11 cellular contexts compared by ENCODE assay signal in the genomic region with DNA sequence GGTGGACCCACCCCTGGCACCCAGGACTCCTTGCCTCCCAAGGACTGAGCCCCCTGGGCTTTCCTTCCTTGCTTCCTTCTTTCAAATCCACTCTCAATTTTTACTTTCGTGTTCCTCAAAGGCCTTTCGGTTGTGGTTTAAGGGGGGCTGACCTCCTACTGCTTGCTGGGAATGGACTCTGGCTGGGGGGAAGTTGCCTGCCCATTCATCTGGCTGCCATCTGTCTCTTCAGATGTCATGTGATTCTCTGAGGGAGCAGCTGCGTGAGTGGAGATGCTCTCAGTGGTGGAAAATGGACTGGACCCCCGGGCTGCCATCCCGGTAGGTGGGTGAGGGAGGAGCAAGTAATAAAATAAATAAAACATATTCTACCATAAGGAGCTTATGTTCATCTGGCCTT.
DNase-seq lines count a peak whose midpoint lies in the region; ATAC-seq, FAIRE-seq and TF ChIP-seq lines count a peak whose summit lies in the region.
"Had no signal": no experiment of that assay in that cellular context is flagged by ENCODE, and none has a peak within 500 bp of the region (broad histone marks: within the 10 kb centered on the region; RNA-seq: fewer than 3 reads in every experiment).

No MANE protein-coding gene starts in this region.

- BruUV-seq in GM12878 (replicated peaks; lab: Mats Ljungman, UMichigan) = no TSS peak

- H2AFZ ChIP-seq in GM12878 (ENCODE audit: control insufficient read depth, low read depth, low read length) (no peak overlapping the region), GM23248 (no peak overlapping the region)

- H3K9me3 ChIP-seq in GM12878 (replicated peaks; ENCODE audit: control insufficient read depth, insufficient read depth, low read length) (no peaks in the 10 kb centered on the region), GM23248 (ENCODE audit: low read depth) (no peaks in the 10 kb centered on the region)

- no peaks in the 10 kb centered on the region for H3K36me3 ChIP-seq in GM12878 (ENCODE audit: control insufficient read depth in 2 of 2, insufficient read depth in 2 of 2, low read length in 1 of 2)
- no peaks in the 10 kb centered on the region for H3K36me3 ChIP-seq in GM23248 (ENCODE audit: low read depth)

- H3K27me3 Mint-ChIP-seq in nephron progenitor cell (ENCODE audit: low read depth, poor library complexity) = peaks cover 5% of the 10 kb centered on the region

- in situ Hi-C loops in GM12878 (cut with MboI) = no loop called here
- in situ Hi-C loops in GM23248 (cut with MboI) = no loop called here

- H3K4me2 ChIP-seq in GM12878 (ENCODE audit: control insufficient read depth, insufficient read depth) (no peak overlapping the region), GM23248 (ENCODE audit: unreplicated experiment) (no peak overlapping the region)

- peaks cover 24% of the 10 kb centered on the region for H3K36me3 Mint-ChIP-seq in nephron progenitor cell (ENCODE audit: low read depth)

- H3F3A ChIP-seq in GM23248 (ENCODE audit: insufficient read depth) = no peaks in the 10 kb centered on the region

- no peak overlapping the region for H3K4me3 Mint-ChIP-seq in nephron progenitor cell

- TF ChIP-seq EP300 in GM12878 (IDR thresholded peaks at IDR 0.05; ENCODE audit: borderline replicate concordance in 1 of 2, control insufficient read depth in 1 of 2, low read depth in 2 of 2, low read length in 2 of 2) = no peak

- SMC1A ChIA-PET in GM12878 (lab: Charles Lee; ENCODE audit: uncharacterized antibody, unreplicated experiment) = no interaction called here

- H3K9me3 Mint-ChIP-seq in nephron progenitor cell = no peaks in the 10 kb centered on the region

- CTCF ChIA-PET in GM12878 (lab: Yijun Ruan, JAX) = no interaction called here

- H3K4me3 ChIP-seq in GM12878 (no peak overlapping the region), GM23248 (no peak overlapping the region)

- H3K9ac ChIP-seq in GM12878 (ENCODE audit: control insufficient read depth, insufficient read depth, low read length) = no peak overlapping the region
- no peak overlapping the region for H3K9ac ChIP-seq in GM23248

- H3K79me2 ChIP-seq in GM12878 (ENCODE audit: control insufficient read depth, insufficient read depth, low read length) = no peaks in the 10 kb centered on the region
- no peaks in the 10 kb centered on the region; the same call in 1 of the 2 replicates for H3K79me2 ChIP-seq in GM23248 (ENCODE audit: insufficient read depth)

- H3K27me3 ChIP-seq in GM12878 (replicated peaks in 1 of 2; ENCODE audit: control insufficient read depth in 2 of 2, insufficient read depth in 2 of 2, low read length in 1 of 2) (no peaks in the 10 kb centered on the region), GM23248 (replicated peaks; ENCODE audit: insufficient read depth) (no peaks in the 10 kb centered on the region)

- intact Hi-C loops in GM12878 (cut with micrococcal nuclease; ENCODE audit: unreplicated experiment) = no loop called here

- peaks cover 26% of the 10 kb centered on the region for H3K4me1 Mint-ChIP-seq in nephron progenitor cell

- RAD21 ChIA-PET in GM12878 (lab: Charles Lee; ENCODE audit: unreplicated experiment) = no interaction called here

- no peak for TF ChIP-seq RAD21 in GM12878 (IDR thresholded peaks at IDR 0.05; ENCODE audit: insufficient read depth, low read depth, low read length)

- H4K20me1 ChIP-seq in GM12878 (ENCODE audit: control insufficient read depth, insufficient read depth) = no peaks in the 10 kb centered on the region
- H4K20me1 ChIP-seq in GM23248 (ENCODE audit: insufficient read depth) = no peaks in the 10 kb centered on the region

- ATAC-seq in GM12878 = no peak
- no peak for ATAC-seq in HG02623 (IDR thresholded peaks at IDR 0.05; ENCODE audit: unreplicated experiment)

- H3K4me1 ChIP-seq in GM12878 (ENCODE audit: control insufficient read depth, insufficient read depth, low read length) = no peaks in the 10 kb centered on the region
- peaks cover 9% of the 10 kb centered on the region for H3K4me1 ChIP-seq in GM23248 (ENCODE audit: insufficient read depth)

- peak overlapping the region; percentile 92 for H3K27ac Mint-ChIP-seq in nephron progenitor cell

- 81% methylated on average over 5 of the region's 5 CpGs for WGBS in GM12878 (ENCODE audit: insufficient coverage, insufficient replicate concordance, low lambda C conversion rate, missing lambda C conversion rate)
- WGBS in GM23248 (ENCODE audit: low coverage in 1 of 2, low lambda C conversion rate in 2 of 2, missing lambda C conversion rate in 2 of 2), 2 experiments = 43 to 48% methylated on average over 5 of the region's 5 CpGs

- no peaks in the 10 kb centered on the region for H3K9me2 ChIP-seq in GM23248 (ENCODE audit: insufficient read depth)

- FAIRE-seq in GM12878 (lab: Jason Lieb, UNC) = no peak
- FAIRE-seq: urothelium cell line had no signal

- no peak for TF ChIP-seq POLR2A in GM12878 (IDR thresholded peaks at IDR 0.05; ENCODE audit: low read depth, low read length)

- DNase-seq in DMS 273 treated with DMSO at 0.1 percent for 48 hours (lab: John Stamatoyannopoulos, UW) (peak; percentile 50), MV-4-11 (lab: John Stamatoyannopoulos, UW) (peak; percentile 93), GM12878 (ENCODE audit: low read depth, low spot score) (no peak), nephron progenitor cell (no peak), GM23248 (no peak), DMS79 treated with DMSO at 0.1 percent for 48 hours (lab: John Stamatoyannopoulos, UW) (no peak)
- DNase-seq: activated CD4-positive, alpha-beta T cell treated with anti-CD3 and anti-CD28 coated beads, Interleukin-2, amount 50 U/mL, for 48 hours; NCI-H1048; SHP77 treated with DMSO at 0.1 percent for 48 hours had no signal

- TF ChIP-seq CTCF in GM12878 (IDR thresholded peaks at IDR 0.05 in 2 of 3, conservative IDR thresholded peaks at IDR 0.05 in 1 of 3; ENCODE audit: control insufficient read depth in 2 of 3, extremely low read depth in 1 of 3, insufficient read depth in 1 of 3, low read depth in 3 of 3, low read length in 3 of 3) (no peak), nephron progenitor cell (IDR thresholded peaks at IDR 0.05) (no peak)

- POLR2A ChIA-PET in GM12878 (lab: Charles Lee) = no interaction called here

- H3K27ac ChIP-seq in GM12878 (ENCODE audit: control insufficient read depth, insufficient read depth) (no peak overlapping the region), GM23248 (no peak overlapping the region)

TF ChIP-seq in GM12878, 131 proteins besides CTCF, POLR2A, EP300 and RAD21:
- peak; percentile 34; the same call in 1 of the 2 replicates for TF ChIP-seq RUNX3 (IDR thresholded peaks at IDR 0.05; ENCODE audit: low read length)
- TF ChIP-seq, protein P1, sequence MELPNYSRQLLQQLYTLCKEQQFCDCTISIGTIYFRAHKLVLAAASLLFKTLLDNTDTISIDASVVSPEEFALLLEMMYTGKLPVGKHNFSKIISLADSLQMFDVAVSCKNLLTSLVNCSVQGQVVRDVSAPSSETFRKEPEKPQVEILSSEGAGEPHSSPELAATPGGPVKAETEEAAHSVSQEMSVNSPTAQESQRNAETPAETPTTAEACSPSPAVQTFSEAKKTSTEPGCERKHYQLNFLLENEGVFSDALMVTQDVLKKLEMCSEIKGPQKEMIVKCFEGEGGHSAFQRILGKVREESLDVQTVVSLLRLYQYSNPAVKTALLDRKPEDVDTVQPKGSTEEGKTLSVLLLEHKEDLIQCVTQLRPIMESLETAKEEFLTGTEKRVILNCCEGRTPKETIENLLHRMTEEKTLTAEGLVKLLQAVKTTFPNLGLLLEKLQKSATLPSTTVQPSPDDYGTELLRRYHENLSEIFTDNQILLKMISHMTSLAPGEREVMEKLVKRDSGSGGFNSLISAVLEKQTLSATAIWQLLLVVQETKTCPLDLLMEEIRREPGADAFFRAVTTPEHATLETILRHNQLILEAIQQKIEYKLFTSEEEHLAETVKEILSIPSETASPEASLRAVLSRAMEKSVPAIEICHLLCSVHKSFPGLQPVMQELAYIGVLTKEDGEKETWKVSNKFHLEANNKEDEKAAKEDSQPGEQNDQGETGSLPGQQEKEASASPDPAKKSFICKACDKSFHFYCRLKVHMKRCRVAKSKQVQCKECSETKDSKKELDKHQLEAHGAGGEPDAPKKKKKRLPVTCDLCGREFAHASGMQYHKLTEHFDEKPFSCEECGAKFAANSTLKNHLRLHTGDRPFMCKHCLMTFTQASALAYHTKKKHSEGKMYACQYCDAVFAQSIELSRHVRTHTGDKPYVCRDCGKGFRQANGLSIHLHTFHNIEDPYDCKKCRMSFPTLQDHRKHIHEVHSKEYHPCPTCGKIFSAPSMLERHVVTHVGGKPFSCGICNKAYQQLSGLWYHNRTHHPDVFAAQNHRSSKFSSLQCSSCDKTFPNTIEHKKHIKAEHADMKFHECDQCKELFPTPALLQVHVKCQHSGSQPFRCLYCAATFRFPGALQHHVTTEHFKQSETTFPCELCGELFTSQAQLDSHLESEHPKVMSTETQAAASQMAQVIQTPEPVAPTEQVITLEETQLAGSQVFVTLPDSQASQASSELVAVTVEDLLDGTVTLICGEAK (IDR thresholded peaks at IDR 0.05; ENCODE audit: borderline replicate concordance) = no peak
- no peak for TF ChIP-seq RB1 (IDR thresholded peaks at IDR 0.05; ENCODE audit: borderline replicate concordance)

Comparison
In these comparisons a context has a peak if more than half of its experiments do, and no peak if none do; other contexts are left out.
1. DNase-seq: peak in DMS 273 treated with DMSO at 0.1 percent for 48 hours (single experiment) and MV-4-11 (single experiment); none in GM12878 (single experiment), nephron progenitor cell (single experiment), GM23248 (single experiment) and DMS79 treated with DMSO at 0.1 percent for 48 hours (single experiment).